Comparison of ENCODE assay signal across 21 cellular contexts in the genomic region with DNA sequence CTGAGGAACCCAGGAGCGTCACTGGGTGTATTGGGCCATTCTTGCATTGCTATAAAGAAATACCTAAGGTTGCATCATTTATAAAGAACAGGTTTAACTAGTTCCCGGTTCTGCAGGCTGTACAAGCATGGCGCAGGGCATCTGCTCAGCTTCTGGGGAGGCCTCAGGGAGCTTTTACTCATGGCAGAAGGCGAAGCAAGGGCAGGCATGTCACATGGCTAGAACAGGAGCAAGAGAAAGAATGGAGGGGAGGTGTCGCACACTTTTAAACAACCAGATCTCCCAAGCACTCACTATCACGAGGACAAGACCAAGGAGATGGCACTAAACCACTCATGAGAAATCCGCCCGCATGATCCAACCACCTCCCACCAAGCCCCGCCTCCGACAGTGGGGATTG.
"Had no signal": no experiment of that assay in that cellular context is flagged by ENCODE, and none has a peak within 500 bp of the region (broad histone marks: within the 10 kb centered on the region; RNA-seq: fewer than 3 reads in every experiment).

No MANE protein-coding gene starts in this region.

- H3K36me3 Mint-ChIP-seq: IgD-negative memory B cell had no signal

- H3K9me3 ChIP-seq: SJSA1 had no signal

- H3K4me1 Mint-ChIP-seq: IgD-negative memory B cell had no signal

- DNase-seq: KBM-7, MV-4-11, NCI-H1048, NCI-H1105, NCI-H1417, NCI-H1436 treated with DMSO at 0.1 percent for 48 hours, NCI-H1694, NCI-H187 treated with DMSO at 0.1 percent for 48 hours, NCI-H2029 treated with DMSO at 0.1 percent for 48 hours, NCI-H2107, NCI-H2227 treated with DMSO at 0.1 percent for 48 hours, NCI-H524, NCI-H526 treated with DMSO at 0.1 percent for 48 hours, NCI-H748 treated with DMSO at 0.1 percent for 48 hours, Right ventricle myocardium superior, RPMI8226, SIG-M5 had no signal

- H3K27me3 ChIP-seq: SJSA1 had no signal

- H3K4me3 Mint-ChIP-seq: IgD-negative memory B cell had no signal

- H3K36me3 ChIP-seq: SJSA1 had no signal

- H3K27ac Mint-ChIP-seq: IgD-negative memory B cell had no signal

- H3K4me3 ChIP-seq: SJSA1, SK-N-MC had no signal

- FAIRE-seq: RCC 7860 had no signal

- H3K27ac ChIP-seq: SJSA1, SK-N-MC had no signal
